In the genomic region with DNA sequence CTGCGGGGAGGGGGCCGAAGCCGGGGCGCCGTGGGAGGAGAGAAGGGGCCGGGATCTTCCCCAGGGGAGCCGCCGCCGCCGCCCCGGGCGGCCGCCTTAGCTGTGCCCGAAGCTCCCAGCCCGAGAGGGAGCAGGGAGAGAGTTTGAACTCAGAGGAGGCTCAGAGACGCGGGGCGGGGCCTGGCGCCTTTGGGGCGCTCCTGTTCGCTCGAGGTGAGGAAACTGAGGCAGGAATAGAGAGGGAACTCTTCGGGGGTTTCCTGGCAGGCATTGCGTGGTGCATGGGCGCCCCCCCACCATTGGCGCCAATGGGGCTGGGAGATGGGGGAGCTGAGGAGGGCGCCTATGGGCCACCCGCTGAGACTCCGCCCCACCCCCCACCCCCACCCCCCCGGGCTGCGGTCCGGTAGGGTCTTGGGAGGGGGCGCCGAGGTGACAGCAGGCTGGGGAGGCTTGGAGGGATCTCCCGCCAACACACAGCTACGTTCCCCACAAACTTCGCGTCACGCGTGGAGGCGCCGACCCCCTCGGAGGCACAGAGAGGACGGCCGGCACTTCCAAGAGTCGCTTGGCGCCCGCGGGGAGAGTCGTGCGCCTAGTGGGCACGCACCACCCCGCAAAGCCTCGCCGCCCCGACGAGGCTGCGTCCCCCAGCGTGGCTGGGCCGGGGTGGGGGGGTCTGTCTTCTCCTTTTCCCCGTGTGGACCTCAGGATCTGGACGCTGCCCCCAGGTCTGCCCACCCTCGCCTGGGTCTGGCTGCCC, we compare ENCODE assay signal across 7 cellular contexts. TPM values are rescaled to one million over a fixed set of nuclear protein-coding genes. Genes with fewer than 3 reads are reported as not detected.
DNase-seq lines count a peak whose midpoint lies in the region; ATAC-seq and TF ChIP-seq lines count a peak whose summit lies in the region.

No MANE protein-coding gene starts in this region.

- H3K27me3 ChIP-seq in GM23338 (ENCODE audit: insufficient read depth) (peaks cover 36% of the 10 kb centered on the region), RWPE2 (ENCODE audit: insufficient read depth, poor library complexity, severe bottlenecking) (no peaks in the 10 kb centered on the region), breast epithelium (no peaks in the 10 kb centered on the region), kidney epithelial cell (ENCODE audit: control insufficient read depth, insufficient read depth, low read length) (no peaks in the 10 kb centered on the region)

- peak; percentile 64 for DNase-seq in GM23338 (ENCODE audit: low spot score)
- no peak for DNase-seq in RWPE2 (ENCODE audit: low spot score)
- DNase-seq in breast epithelium (ENCODE audit: low spot score in 2 of 2), result no peak
- no peak for DNase-seq in kidney epithelial cell (ENCODE audit: low read depth)
- DNase-seq in stimulated activated CD4-positive, alpha-beta T cell treated with anti-CD3 and anti-CD28 coated beads, Interleukin-4, amount 100 ng/mL, for 24 hours, result peak; percentile 36
- no peak for DNase-seq in SW 1271 (lab: John Stamatoyannopoulos, UW)

- H2AFZ ChIP-seq in GM23338, result 0 out of 2 replicates have a peak overlapping the region, but pooled peaks have one; percentile 56

- H3F3A ChIP-seq in GM23338 (replicated peaks; ENCODE audit: low read depth), result peaks cover 5% of the 10 kb centered on the region

- no peaks in the 10 kb centered on the region for H3K9me2 ChIP-seq in GM23338 (ENCODE audit: insufficient read depth)

- H3K4me3 Mint-ChIP-seq in GM23338, result peak overlapping the region; percentile 88

- no peaks in the 10 kb centered on the region for H4K20me1 ChIP-seq in GM23338 (replicated peaks; ENCODE audit: insufficient read depth)

- intact Hi-C loops in breast epithelium (cut with DNase I; ENCODE audit: low total_unique reads), result loop anchor here (5.0 kb wide), 1 partner anchor 862 kb away; no protein-coding TSS in a partner anchor

- H3K9me3 Mint-ChIP-seq in GM23338, result no peaks in the 10 kb centered on the region

- H3K27ac Mint-ChIP-seq in GM23338, result no peak overlapping the region

- H3K79me2 ChIP-seq in GM23338 (replicated peaks; ENCODE audit: insufficient read depth), result no peaks in the 10 kb centered on the region

- peaks cover 31% of the 10 kb centered on the region for H3K4me1 Mint-ChIP-seq in GM23338

- TF ChIP-seq CTCF in GM23338 (conservative IDR thresholded peaks at IDR 0.05; ENCODE audit: low read depth in 2 of 2) (no peak), RWPE2 (IDR thresholded peaks at IDR 0.05; ENCODE audit: poor library complexity, severe bottlenecking) (no peak), breast epithelium (IDR thresholded peaks at IDR 0.05) (no peak), kidney epithelial cell (IDR thresholded peaks at IDR 0.05; ENCODE audit: insufficient read depth, low read length, poor library complexity, severe bottlenecking) (no peak)

- no peaks in the 10 kb centered on the region for H3K9me3 ChIP-seq in RWPE2 (ENCODE audit: severe bottlenecking)
- no peaks in the 10 kb centered on the region for H3K9me3 ChIP-seq in breast epithelium

- H3K4me3 ChIP-seq in GM23338, result peak overlapping the region; percentile 84
- H3K4me3 ChIP-seq in RWPE2 (ENCODE audit: severe bottlenecking), result peak overlapping the region; percentile 73
- H3K4me3 ChIP-seq in breast epithelium, result peak overlapping the region; percentile 97 to 100 (median 98)
- H3K4me3 ChIP-seq in kidney epithelial cell (ENCODE audit: low read depth, low read length), result peak overlapping the region; percentile 81

- H3K27ac ChIP-seq in GM23338 (ENCODE audit: low read depth) (no peak overlapping the region), RWPE2 (ENCODE audit: poor library complexity, severe bottlenecking) (peak overlapping the region; percentile 96), breast epithelium (peak overlapping the region; percentile 97 to 99)

- peak overlapping the region; percentile 82 for H3K4me2 ChIP-seq in GM23338

- H3K4me1 ChIP-seq in GM23338 (ENCODE audit: insufficient read depth), result peaks cover 22% of the 10 kb centered on the region
- H3K4me1 ChIP-seq in RWPE2 (ENCODE audit: insufficient read depth, poor library complexity, severe bottlenecking), result no peaks in the 10 kb centered on the region
- peaks cover 10 to 15% of the 10 kb centered on the region in 2 donors for H3K4me1 ChIP-seq in breast epithelium

- ATAC-seq in GM23338 (peak; percentile 5), RWPE2 (ENCODE audit: low read depth) (no peak), HG03469 (IDR thresholded peaks at IDR 0.05; ENCODE audit: unreplicated experiment) (no peak)

- H3K36me3 ChIP-seq in GM23338 (ENCODE audit: insufficient read depth), result no peaks in the 10 kb centered on the region
- H3K36me3 ChIP-seq in RWPE2 (ENCODE audit: low read depth), result peaks cover 34% of the 10 kb centered on the region
- no peaks in the 10 kb centered on the region for H3K36me3 ChIP-seq in breast epithelium
- H3K36me3 ChIP-seq in kidney epithelial cell (ENCODE audit: control insufficient read depth, insufficient read depth, low read length), result no peaks in the 10 kb centered on the region

- H3K36me3 Mint-ChIP-seq in GM23338 (ENCODE audit: low read depth), result peaks cover 12% of the 10 kb centered on the region

- no peak for TF ChIP-seq POLR2A in breast epithelium (IDR thresholded peaks at IDR 0.05)

- H3K27me3 Mint-ChIP-seq in GM23338 (ENCODE audit: insufficient read depth, low read depth, poor library complexity), result peaks cover 42% of the 10 kb centered on the region

TF ChIP-seq in GM23338, 12 proteins besides CTCF, POLR2A, EP300 and RAD21:
- 0 out of 2 replicates have a peak, but pooled peaks have one; percentile 28 for TF ChIP-seq POLR2AphosphoS5 (IDR thresholded peaks at IDR 0.05; ENCODE audit: low read depth)
- no peak for TF ChIP-seq ZNF331 (CRISPR knock-in tag; IDR thresholded peaks at IDR 0.05; ENCODE audit: low read depth)

RNA-seq across cellular contexts. Expression of a gene that starts 0.7 kb away (rescaled TPM):
- 14.8 and 21.8 TPM in 2 replicates for total RNA-seq in GM23338 (2014; rRNA removed; shearing (Covaris generic))
- polyA plus RNA-seq in GM23338 (2016; fragmentation: Nextera tagmentation; extraction: Ambion mirVana), result 6.7 and 6.9 TPM in 2 replicates
- 100 to 1,000 TPM in 1 of 3 donors, 10 to 100 TPM in 2; 83.9 to 113 (median 95.9) TPM for total RNA-seq in breast epithelium
- 37.8 and 53.6 TPM in 2 replicates for total RNA-seq in kidney epithelial cell

RNA-seq across cellular contexts. Expression of a gene that starts 18.3 kb away (rescaled TPM):
- 0.89 TPM in 1 of 2 replicates, not detected in the other for total RNA-seq in GM23338 (2014; rRNA removed; shearing (Covaris generic))
- polyA plus RNA-seq in GM23338 (2016; fragmentation: Nextera tagmentation; extraction: Ambion mirVana), result 0.16 and 0.31 TPM in 2 replicates
- 10 to 100 TPM; 14.4 to 53.4 (median 17.9) TPM for total RNA-seq in breast epithelium
- total RNA-seq in kidney epithelial cell, result 0.21 TPM in 1 of 2 replicates, not detected in the other

RNA-seq across cellular contexts. Expression of a gene that starts 18.6 kb away (rescaled TPM):
- total RNA-seq in GM23338 (2014; rRNA removed; shearing (Covaris generic)), result 5.9 and 9.2 TPM in 2 replicates
- polyA plus RNA-seq in GM23338 (2016; fragmentation: Nextera tagmentation; extraction: Ambion mirVana), result 2.3 and 3.5 TPM in 2 replicates
- total RNA-seq in breast epithelium (1 to 10 TPM in 1 of 3 donors, under 1 TPM in 1, not detected in 1; under 0.01 to 2.9 TPM), kidney epithelial cell (not detected in 2 replicates)

RNA-seq across cellular contexts. Expression of a gene that starts 43.7 kb away (rescaled TPM):
- total RNA-seq in GM23338 (2014; rRNA removed; shearing (Covaris generic)), result not detected in 2 replicates
- polyA plus RNA-seq in GM23338 (2016; fragmentation: Nextera tagmentation; extraction: Ambion mirVana), result 0.15 and 0.23 TPM in 2 replicates
- total RNA-seq in breast epithelium (under 1 TPM in 1 of 3 donors, not detected in 2; 0.44 TPM), kidney epithelial cell (not detected in 2 replicates)

Comparison
In these comparisons a context has a peak if more than half of its experiments do, and no peak if none do; other contexts are left out.
1. DNase-seq: peak in GM23338 (single experiment) and stimulated activated CD4-positive, alpha-beta T cell treated with anti-CD3 and anti-CD28 coated beads, Interleukin-4, amount 100 ng/mL, for 24 hours (single experiment); none in RWPE2 (single experiment), breast epithelium (0 of 2), kidney epithelial cell (single experiment) and SW 1271 (0 of 2).
2. Peak in every context shown above with its lines, with median percentiles within 50 percentile points of each other: H3K4me3 ChIP-seq.